Comparison of ENCODE assay signal across 8 cellular contexts in genomic region chr16:70746708-70747424, GRCh38. TPM values are rescaled to one million over a fixed set of nuclear protein-coding genes. Genes with fewer than 3 reads are reported as not detected.
DNase-seq lines count a peak whose midpoint lies in the region; ATAC-seq and TF ChIP-seq lines count a peak whose summit lies in the region.

No MANE protein-coding gene starts in this region.

- no peaks in the 10 kb centered on the region for H3K27me3 Mint-ChIP-seq in activated T-helper 1 cell treated with anti-CD3 and anti-CD28 coated beads, Interleukin-12 subunit alpha, Interleukin-12 subunit beta, Interleukin-2, Interleukin-4 antibody, amounts not matched to agents 30 ng/mL and 10 ng/mL and 1 ng/mL, durations not matched to agents 14 hours and 24 hours and 36 hours (ENCODE audit: insufficient read depth)

- no peaks in the 10 kb centered on the region for H3K9me3 ChIP-seq in left ventricle myocardium inferior (replicated peaks)

- peak overlapping the region; percentile 35 for H3K4me3 Mint-ChIP-seq in activated T-helper 1 cell treated with anti-CD3 and anti-CD28 coated beads, Interleukin-12 subunit alpha, Interleukin-12 subunit beta, Interleukin-2, Interleukin-4 antibody, amounts not matched to agents 30 ng/mL and 10 ng/mL and 1 ng/mL, durations not matched to agents 14 hours and 24 hours and 36 hours

- in situ Hi-C loops in Caki2 (cut with HindIII; ENCODE audit: low pct_unique_long_range_greater_than_20kb, low sequenced_read_pairs) = no loop called here

- H3K36me3 Mint-ChIP-seq in activated T-helper 1 cell treated with anti-CD3 and anti-CD28 coated beads, Interleukin-12 subunit alpha, Interleukin-12 subunit beta, Interleukin-2, Interleukin-4 antibody, amounts not matched to agents 30 ng/mL and 10 ng/mL and 1 ng/mL, durations not matched to agents 14 hours and 24 hours and 36 hours (ENCODE audit: low read depth) = peaks cover 19% of the 10 kb centered on the region

- peaks cover 17% of the 10 kb centered on the region for H3K36me3 ChIP-seq in left ventricle myocardium inferior

- no peaks in the 10 kb centered on the region for H3K9me3 Mint-ChIP-seq in activated T-helper 1 cell treated with anti-CD3 and anti-CD28 coated beads, Interleukin-12 subunit alpha, Interleukin-12 subunit beta, Interleukin-2, Interleukin-4 antibody, amounts not matched to agents 30 ng/mL and 10 ng/mL and 1 ng/mL, durations not matched to agents 14 hours and 24 hours and 36 hours

- H3K4me1 ChIP-seq in left ventricle myocardium inferior = peaks cover 70% of the 10 kb centered on the region

- no peak for TF ChIP-seq CTCF in left ventricle myocardium inferior (IDR thresholded peaks at IDR 0.05; ENCODE audit: borderline replicate concordance)

- no peaks in the 10 kb centered on the region for H3K27me3 ChIP-seq in left ventricle myocardium inferior (ENCODE audit: low read depth)

- DNase-seq in Caki2 (ENCODE audit: low read depth) (peak; percentile 82), LHCN-M2 (ENCODE audit: low read depth) (peak; percentile 94), left ventricle myocardium inferior (peak; percentile 50)
- peak; percentile 39 for DNase-seq in activated T-helper 1 cell treated with anti-CD3 and anti-CD28 coated beads, Interleukin-12 subunit alpha, Interleukin-12 subunit beta, Interleukin-2, Interleukin-4 antibody, amounts not matched to agents 30 ng/mL and 10 ng/mL and 1 ng/mL, durations not matched to agents 14 hours and 24 hours and 36 hours (ENCODE audit: low spot score)
- DNase-seq in stimulated activated CD8-positive, alpha-beta memory T cell treated with anti-CD3 and anti-CD28 coated beads, Interleukin-4, amount 100 ng/mL, for 48 hours = peak; percentile 52
- no peak for DNase-seq in stimulated activated CD4-positive, alpha-beta T cell treated with anti-CD3 and anti-CD28 coated beads, Interleukin-4, amount 100 ng/mL, for 4 hours
- no peak for DNase-seq in activated CD8-positive, alpha-beta memory T cell treated with anti-CD3 and anti-CD28 coated beads for 24 hours

- intact Hi-C loops in activated T-helper 1 cell treated with anti-CD3 and anti-CD28 coated beads, Interleukin-12 subunit alpha, Interleukin-12 subunit beta, Interleukin-2, Interleukin-4 antibody, amounts not matched to agents 30 ng/mL and 10 ng/mL and 1 ng/mL, durations not matched to agents 14 hours and 24 hours and 36 hours (cut with micrococcal nuclease) = loop anchor here (1.0 to 5.0 kb wide), 2 partner anchors 10 to 540 kb away; partner anchors contain the start of gene CMTR2
- intact Hi-C loops in left ventricle myocardium inferior (cut with micrococcal nuclease) = loop anchor here (10.0 kb wide), 1 partner anchor 62 kb away; the partner anchor contains the start of gene MTSS2

- peaks cover 43% of the 10 kb centered on the region for H3K4me1 Mint-ChIP-seq in activated T-helper 1 cell treated with anti-CD3 and anti-CD28 coated beads, Interleukin-12 subunit alpha, Interleukin-12 subunit beta, Interleukin-2, Interleukin-4 antibody, amounts not matched to agents 30 ng/mL and 10 ng/mL and 1 ng/mL, durations not matched to agents 14 hours and 24 hours and 36 hours (ENCODE audit: low read depth)

- no peak for ATAC-seq in HG02973 (IDR thresholded peaks at IDR 0.05; ENCODE audit: unreplicated experiment)

- no peak overlapping the region for H3K4me3 ChIP-seq in left ventricle myocardium inferior

- peak overlapping the region; percentile 79 for H3K27ac Mint-ChIP-seq in activated T-helper 1 cell treated with anti-CD3 and anti-CD28 coated beads, Interleukin-12 subunit alpha, Interleukin-12 subunit beta, Interleukin-2, Interleukin-4 antibody, amounts not matched to agents 30 ng/mL and 10 ng/mL and 1 ng/mL, durations not matched to agents 14 hours and 24 hours and 36 hours

- H3K27ac ChIP-seq in left ventricle myocardium inferior (replicated peaks) = peak overlapping the region; percentile 62

RNA-seq across cellular contexts. Expression of gene VAC14, which starts 54.1 kb away (rescaled TPM):
- 48.8 and 56.6 TPM in 2 replicates for total RNA-seq in Caki2 (2014; rRNA removed; shearing (Covaris generic); ENCODE audit: low replicate concordance)
- total RNA-seq in LHCN-M2 (2014; rRNA removed) (59.0 and 62.2 TPM in 2 replicates), left ventricle myocardium inferior (21.0 TPM)
- 55.2 TPM for polyA plus RNA-seq in LHCN-M2 (2012)
- 36.6 and 37.5 TPM in 2 replicates for total RNA-seq in activated T-helper 1 cell treated with anti-CD3 and anti-CD28 coated beads, Interleukin-12 subunit alpha, Interleukin-12 subunit beta, Interleukin-2, Interleukin-4 antibody, amounts not matched to agents 30 ng/mL and 10 ng/mL and 1 ng/mL, durations not matched to agents 14 hours and 24 hours and 36 hours

Comparison
In these comparisons a context has a peak if more than half of its experiments do, and no peak if none do; other contexts are left out.
1. DNase-seq: peak in Caki2 (single experiment), LHCN-M2 (single experiment), activated T-helper 1 cell treated with anti-CD3 and anti-CD28 coated beads, Interleukin-12 subunit alpha, Interleukin-12 subunit beta, Interleukin-2, Interleukin-4 antibody, amounts not matched to agents 30 ng/mL and 10 ng/mL and 1 ng/mL, durations not matched to agents 14 hours and 24 hours and 36 hours (single experiment), left ventricle myocardium inferior (single experiment) and stimulated activated CD8-positive, alpha-beta memory T cell treated with anti-CD3 and anti-CD28 coated beads, Interleukin-4, amount 100 ng/mL, for 48 hours (single experiment); none in stimulated activated CD4-positive, alpha-beta T cell treated with anti-CD3 and anti-CD28 coated beads, Interleukin-4, amount 100 ng/mL, for 4 hours (0 of 2) and activated CD8-positive, alpha-beta memory T cell treated with anti-CD3 and anti-CD28 coated beads for 24 hours (single experiment).